ENCODE assay signal across 9 cellular contexts in genomic region chr17:41695954-41696720, GRCh38. TPM values are rescaled to one million over a fixed set of nuclear protein-coding genes. Genes with fewer than 3 reads are reported as not detected.
DNase-seq lines count a peak whose midpoint lies in the region; ATAC-seq and TF ChIP-seq lines count a peak whose summit lies in the region.
"Had no signal": no experiment of that assay in that cellular context is flagged by ENCODE, and none has a peak within 500 bp of the region (broad histone marks: within the 10 kb centered on the region; RNA-seq: fewer than 3 reads in every experiment).

No MANE protein-coding gene starts in this region.

- peaks cover 1% of the 10 kb centered on the region for H3K27me3 Mint-ChIP-seq in T-helper 2 cell treated with Interferon-gamma antibody and Interleukin-4, amounts not matched to agents 5 μg/mL and 100 μg/mL, for 36 hours (ENCODE audit: low read depth)
- peaks cover 21 to 27% (median 23%) of the 10 kb centered on the region in 3 donors for H3K27me3 Mint-ChIP-seq in immature natural killer cell (ENCODE audit: low read depth in 3 of 3)

- no peaks in the 10 kb centered on the region for H3K9me3 ChIP-seq in ascending aorta

- no peak overlapping the region for H3K27ac ChIP-seq in ascending aorta

- intact Hi-C loops in ascending aorta (cut with DNase I), result no loop called here

- no peaks in the 10 kb centered on the region for H3K9me3 Mint-ChIP-seq in T-helper 2 cell treated with Interferon-gamma antibody and Interleukin-4, amounts not matched to agents 5 μg/mL and 100 μg/mL, for 36 hours
- no peaks in the 10 kb centered on the region for H3K9me3 Mint-ChIP-seq in immature natural killer cell

- no peak for ATAC-seq in HG03108 (IDR thresholded peaks at IDR 0.05; ENCODE audit: unreplicated experiment)

- peaks cover 21% of the 10 kb centered on the region for H3K4me1 Mint-ChIP-seq in T-helper 2 cell treated with Interferon-gamma antibody and Interleukin-4, amounts not matched to agents 5 μg/mL and 100 μg/mL, for 36 hours (ENCODE audit: low read depth)
- H3K4me1 Mint-ChIP-seq in immature natural killer cell, result peaks cover 21 to 30% of the 10 kb centered on the region in 2 donors

- peak; percentile 85 for DNase-seq in GM12865 (ENCODE audit: low read depth)
- DNase-seq in NCI-H1694 treated with DMSO at 0.1 percent for 48 hours (lab: John Stamatoyannopoulos, UW), result peak; percentile 90
- peak; percentile 49 for DNase-seq in T-helper 2 cell treated with Interferon-gamma antibody and Interleukin-4, amounts not matched to agents 5 μg/mL and 100 μg/mL, for 36 hours (ENCODE audit: low spot score)
- no peak for DNase-seq in ascending aorta (ENCODE audit: low spot score in 2 of 2)
- peak; percentile 65 to 75 (median 68) for DNase-seq in immature natural killer cell
- peak; percentile 45 to 46 for DNase-seq in stimulated activated CD4-positive, alpha-beta T cell treated with anti-CD3 and anti-CD28 coated beads, Interleukin-1b, Interleukin-23, amount 100 ng/mL, for 1 hour (ENCODE audit: low read depth in 2 of 2)
- no peak for DNase-seq in HPDE6-E6E7 (ENCODE audit: extremely low spot score)

- H3K36me3 Mint-ChIP-seq in T-helper 2 cell treated with Interferon-gamma antibody and Interleukin-4, amounts not matched to agents 5 μg/mL and 100 μg/mL, for 36 hours (ENCODE audit: low read depth), result peaks cover 32% of the 10 kb centered on the region
- peaks cover 5 to 31% (median 22%) of the 10 kb centered on the region in 3 donors for H3K36me3 Mint-ChIP-seq in immature natural killer cell

- no peak overlapping the region for H3K4me3 Mint-ChIP-seq in T-helper 2 cell treated with Interferon-gamma antibody and Interleukin-4, amounts not matched to agents 5 μg/mL and 100 μg/mL, for 36 hours
- H3K4me3 Mint-ChIP-seq in immature natural killer cell, result no peak overlapping the region

- TF ChIP-seq CTCF in GM12865 (IDR thresholded peaks at IDR 0.05; ENCODE audit: insufficient read depth, low read depth, low read length, missing control alignments) (peak; percentile 82), ascending aorta (IDR thresholded peaks at IDR 0.05) (peak; percentile 44 to 84 (median 80))

- H3K4me1 ChIP-seq in ascending aorta, result peaks cover 1 to 8% of the 10 kb centered on the region in 2 donors

- peak overlapping the region; percentile 78 for H3K27ac Mint-ChIP-seq in T-helper 2 cell treated with Interferon-gamma antibody and Interleukin-4, amounts not matched to agents 5 μg/mL and 100 μg/mL, for 36 hours
- H3K27ac Mint-ChIP-seq in immature natural killer cell, result peak overlapping the region; percentile 6 to 77 (median 58)

- no peaks in the 10 kb centered on the region for H3K27me3 ChIP-seq in ascending aorta

- peaks cover 43 to 44% of the 10 kb centered on the region in 2 donors for H3K36me3 ChIP-seq in ascending aorta

- H3K4me3 ChIP-seq in GM12865 (ENCODE audit: low read depth, low read length) (no peak overlapping the region), ascending aorta (no peak overlapping the region)

RNA-seq across cellular contexts. Expression of gene EIF1, which starts 7.5 kb away (rescaled TPM):
- 102 TPM for total RNA-seq in ascending aorta
- 1,000 to 10,000 TPM in 1 of 3 donors, 100 to 1,000 TPM in 2; 639 to 1,260 (median 915) TPM for polyA plus RNA-seq in immature natural killer cell

RNA-seq across cellular contexts. Expression of gene GAST, which starts 16.0 kb away (rescaled TPM):
- total RNA-seq in ascending aorta, result not detected
- not detected for polyA plus RNA-seq in immature natural killer cell
- total RNA-seq: glomerular endothelial cell had no signal

RNA-seq across cellular contexts. Expression of gene HAP1, which starts 38.3 kb away (rescaled TPM):
- total RNA-seq in ascending aorta, result not detected
- polyA plus RNA-seq in immature natural killer cell, result not detected

Comparison
In these comparisons a context has a peak if more than half of its experiments do, and no peak if none do; other contexts are left out.
1. DNase-seq: peak in GM12865 (single experiment), NCI-H1694 treated with DMSO at 0.1 percent for 48 hours (single experiment), T-helper 2 cell treated with Interferon-gamma antibody and Interleukin-4, amounts not matched to agents 5 μg/mL and 100 μg/mL, for 36 hours (single experiment), immature natural killer cell (3 of 3) and stimulated activated CD4-positive, alpha-beta T cell treated with anti-CD3 and anti-CD28 coated beads, Interleukin-1b, Interleukin-23, amount 100 ng/mL, for 1 hour (2 of 2); none in ascending aorta (0 of 2) and HPDE6-E6E7 (single experiment).